Comparison of ENCODE assay signal across 1 cellular context in the genomic region with DNA sequence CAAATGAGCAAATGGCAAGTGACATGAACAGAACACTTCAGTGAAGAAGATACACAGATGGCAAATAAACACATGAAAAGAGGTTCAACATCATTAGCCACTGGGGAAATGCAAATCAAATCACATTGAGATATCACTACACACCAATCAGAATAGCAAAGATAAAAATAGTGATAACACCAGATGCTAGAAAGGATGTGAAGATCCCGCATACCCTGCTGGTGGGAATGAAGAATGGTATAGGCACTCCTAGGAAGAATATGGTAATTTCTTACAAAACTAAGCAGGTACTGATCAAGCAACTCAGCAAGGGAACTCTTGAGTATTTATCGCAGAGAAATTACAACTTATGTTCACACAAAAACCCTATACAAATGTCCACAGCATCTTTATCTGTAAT.
TF ChIP-seq lines count a peak whose summit lies in the region.

No MANE protein-coding gene starts in this region.

TF ChIP-seq in WTC11, 78 proteins besides CTCF, POLR2A, EP300 and RAD21 (continued from another document):
- TF ChIP-seq, protein P1, sequence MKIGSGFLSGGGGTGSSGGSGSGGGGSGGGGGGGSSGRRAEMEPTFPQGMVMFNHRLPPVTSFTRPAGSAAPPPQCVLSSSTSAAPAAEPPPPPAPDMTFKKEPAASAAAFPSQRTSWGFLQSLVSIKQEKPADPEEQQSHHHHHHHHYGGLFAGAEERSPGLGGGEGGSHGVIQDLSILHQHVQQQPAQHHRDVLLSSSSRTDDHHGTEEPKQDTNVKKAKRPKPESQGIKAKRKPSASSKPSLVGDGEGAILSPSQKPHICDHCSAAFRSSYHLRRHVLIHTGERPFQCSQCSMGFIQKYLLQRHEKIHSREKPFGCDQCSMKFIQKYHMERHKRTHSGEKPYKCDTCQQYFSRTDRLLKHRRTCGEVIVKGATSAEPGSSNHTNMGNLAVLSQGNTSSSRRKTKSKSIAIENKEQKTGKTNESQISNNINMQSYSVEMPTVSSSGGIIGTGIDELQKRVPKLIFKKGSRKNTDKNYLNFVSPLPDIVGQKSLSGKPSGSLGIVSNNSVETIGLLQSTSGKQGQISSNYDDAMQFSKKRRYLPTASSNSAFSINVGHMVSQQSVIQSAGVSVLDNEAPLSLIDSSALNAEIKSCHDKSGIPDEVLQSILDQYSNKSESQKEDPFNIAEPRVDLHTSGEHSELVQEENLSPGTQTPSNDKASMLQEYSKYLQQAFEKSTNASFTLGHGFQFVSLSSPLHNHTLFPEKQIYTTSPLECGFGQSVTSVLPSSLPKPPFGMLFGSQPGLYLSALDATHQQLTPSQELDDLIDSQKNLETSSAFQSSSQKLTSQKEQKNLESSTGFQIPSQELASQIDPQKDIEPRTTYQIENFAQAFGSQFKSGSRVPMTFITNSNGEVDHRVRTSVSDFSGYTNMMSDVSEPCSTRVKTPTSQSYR (CRISPR knock-in tag; IDR thresholded peaks at IDR 0.05), result no peak
- TF ChIP-seq ZNF121 (CRISPR knock-in tag; IDR thresholded peaks at IDR 0.05) (no peak), ATF3 (CRISPR knock-in tag; conservative IDR thresholded peaks at IDR 0.05) (no peak), GABPB1 (CRISPR knock-in tag; IDR thresholded peaks at IDR 0.05) (no peak), RORB (CRISPR knock-in tag; IDR thresholded peaks at IDR 0.05) (no peak), ETV6 (CRISPR knock-in tag; IDR thresholded peaks at IDR 0.05) (no peak), ATF2 (CRISPR knock-in tag; IDR thresholded peaks at IDR 0.05; ENCODE audit: borderline replicate concordance, low read depth) (no peak), ESRRA (CRISPR knock-in tag; IDR thresholded peaks at IDR 0.05; ENCODE audit: borderline replicate concordance) (no peak), NFE2L1 (CRISPR knock-in tag; IDR thresholded peaks at IDR 0.05) (no peak), SP1 (CRISPR knock-in tag; conservative IDR thresholded peaks at IDR 0.05) (no peak)
- TF ChIP-seq, protein P2, sequence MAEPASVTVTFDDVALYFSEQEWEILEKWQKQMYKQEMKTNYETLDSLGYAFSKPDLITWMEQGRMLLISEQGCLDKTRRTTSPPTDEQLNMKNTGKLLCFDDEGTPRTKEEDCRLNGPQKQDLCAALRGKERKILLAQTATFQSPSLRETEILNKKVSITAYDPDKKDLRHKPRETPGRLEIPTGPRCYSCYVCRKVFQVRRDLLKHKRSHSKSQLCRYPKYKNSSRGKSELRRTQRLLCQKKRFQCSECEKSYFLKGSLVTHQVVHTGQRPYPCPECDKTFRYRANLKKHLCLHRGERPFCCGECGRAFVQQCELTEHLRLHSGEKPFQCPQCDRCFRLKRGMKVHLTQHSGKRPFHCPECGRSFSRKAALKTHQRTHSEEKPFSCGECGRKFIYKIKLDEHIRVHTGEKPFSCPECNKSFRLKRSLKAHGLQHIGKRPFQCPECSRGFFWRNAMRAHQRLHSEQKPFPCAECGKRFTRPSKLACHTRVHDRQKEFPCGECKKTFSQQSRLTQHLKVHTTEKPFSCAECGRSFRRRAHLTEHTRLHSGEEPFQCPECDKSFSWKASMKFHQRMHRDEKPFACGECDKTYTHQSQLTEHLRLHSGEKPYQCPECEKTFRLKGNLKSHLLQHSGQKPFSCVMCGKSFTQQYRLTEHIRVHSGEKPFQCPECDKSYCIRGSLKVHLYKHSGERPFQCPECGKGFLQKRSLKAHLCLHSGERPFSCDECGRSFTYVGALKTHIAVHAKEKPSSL (CRISPR knock-in tag; conservative IDR thresholded peaks at IDR 0.05), result no peak
- TF ChIP-seq, protein P3, sequence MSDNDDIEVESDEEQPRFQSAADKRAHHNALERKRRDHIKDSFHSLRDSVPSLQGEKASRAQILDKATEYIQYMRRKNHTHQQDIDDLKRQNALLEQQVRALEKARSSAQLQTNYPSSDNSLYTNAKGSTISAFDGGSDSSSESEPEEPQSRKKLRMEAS (CRISPR knock-in tag; IDR thresholded peaks at IDR 0.05), result no peak
TF ChIP-seq in WTC11: peak in this region for 0.
